Comparison of ENCODE assay signal across 8 cellular contexts in the genomic region with DNA sequence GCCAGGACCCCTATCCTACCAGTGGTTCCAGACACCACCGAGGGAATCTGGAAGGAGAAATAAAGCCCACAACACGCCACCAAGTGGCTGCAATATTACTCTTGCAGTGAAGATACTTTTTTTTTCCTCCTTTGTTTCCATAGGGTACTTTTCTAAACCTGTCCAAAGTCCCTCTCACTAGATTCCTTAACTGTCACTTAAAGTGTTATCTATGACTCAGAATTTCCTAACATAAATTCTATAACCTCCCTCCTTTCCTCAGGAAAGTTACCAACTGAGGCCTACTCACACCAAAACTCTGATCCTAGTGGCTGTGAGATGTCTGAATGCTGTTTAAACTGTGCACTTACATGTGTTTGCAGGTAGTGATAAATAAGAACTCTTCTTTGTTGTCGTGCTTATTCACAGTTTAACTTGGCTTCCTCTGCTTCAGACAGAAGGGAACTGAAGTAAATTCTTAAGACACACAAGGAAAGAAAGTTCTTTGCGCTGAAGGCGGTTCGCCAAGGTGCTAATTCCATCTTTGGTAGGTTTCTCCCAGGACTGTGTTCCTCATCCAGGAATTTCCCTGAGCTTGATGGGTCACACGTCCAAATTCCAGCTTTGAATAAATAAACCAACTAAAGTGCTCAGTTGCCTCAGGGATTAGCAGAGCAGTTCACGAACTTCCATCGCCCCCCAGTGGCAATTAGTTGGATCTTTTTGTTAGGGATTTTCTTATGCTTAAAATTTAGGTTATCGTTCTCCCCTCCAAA. TPM values are rescaled to one million over a fixed set of nuclear protein-coding genes. Genes with fewer than 3 reads are reported as not detected.
DNase-seq lines count a peak whose midpoint lies in the region; ATAC-seq and TF ChIP-seq lines count a peak whose summit lies in the region.

No MANE protein-coding gene starts in this region.

- H3K27ac ChIP-seq in WERI-Rb-1 (no peak overlapping the region), iPS-20b (ENCODE audit: low read length) (no peak overlapping the region), testis (no peak overlapping the region)

- H3K9me3 ChIP-seq in WERI-Rb-1 (ENCODE audit: severe bottlenecking) (no peaks in the 10 kb centered on the region), iPS-20b (ENCODE audit: insufficient read depth, low read depth, low read length) (no peaks in the 10 kb centered on the region), testis (no peaks in the 10 kb centered on the region)

- H3K4me3 ChIP-seq in WERI-Rb-1 (ENCODE audit: low read depth, low read length) (no peak overlapping the region), iPS-20b (ENCODE audit: low read length) (no peak overlapping the region), testis (no peak overlapping the region)

- DNase-seq in DMS114 treated with DMSO at 0.1 percent for 48 hours (lab: John Stamatoyannopoulos, UW; ENCODE audit: unreplicated experiment) = peak; percentile 51
- peak; percentile 6 to 30 for DNase-seq in Kasumi-1 (lab: John Stamatoyannopoulos, UW)
- DNase-seq in WERI-Rb-1 = peak; percentile 25
- DNase-seq in testis = peak; percentile 53
- no peak for DNase-seq in GM20000 (ENCODE audit: low spot score)
- no peak for DNase-seq in NK-92 treated with Interleukin-12 subunit alpha and Interleukin-12 subunit beta, amount 100 ng/mL, for 24 hours (lab: John Stamatoyannopoulos, UW)

- H3K9ac ChIP-seq in iPS-20b (ENCODE audit: low read depth, low read length) = peak overlapping the region; percentile 42; the same call in 1 of the 2 replicates

- TF ChIP-seq CTCF in WERI-Rb-1 (IDR thresholded peaks at IDR 0.05; ENCODE audit: low read depth, low read length) = peak; percentile 26; the same call in 1 of the 2 replicates
- TF ChIP-seq CTCF in testis (IDR thresholded peaks at IDR 0.05) = peak; percentile 23 to 49 (median 44)
- TF ChIP-seq CTCF in GM20000 (IDR thresholded peaks at IDR 0.05; ENCODE audit: extremely low read depth, missing control alignments) = no peak

- no peaks in the 10 kb centered on the region for H3K36me3 ChIP-seq in WERI-Rb-1
- no peaks in the 10 kb centered on the region for H3K36me3 ChIP-seq in iPS-20b (ENCODE audit: insufficient read depth, low read depth, low read length)
- no peaks in the 10 kb centered on the region for H3K36me3 ChIP-seq in testis (ENCODE audit: low read depth, missing control alignments)

- intact Hi-C loops in testis (cut with DNase I; ENCODE audit: low total_unique reads) = no loop called here

- 30 to 52% methylated on average over 9 to 10 of the region's 10 CpGs for WGBS in testis, 2 donors

- no peak for ATAC-seq in GM19324 (IDR thresholded peaks at IDR 0.05; ENCODE audit: low FRiP score, unreplicated experiment)

- H3K4me1 ChIP-seq in iPS-20b (ENCODE audit: insufficient read depth, low read length) (peaks cover 4% of the 10 kb centered on the region), testis (no peaks in the 10 kb centered on the region)

- TF ChIP-seq POLR2A in testis (IDR thresholded peaks at IDR 0.05) = no peak

- H3K27me3 ChIP-seq in WERI-Rb-1 (ENCODE audit: insufficient read depth, low read depth, severe bottlenecking) (no peaks in the 10 kb centered on the region), iPS-20b (ENCODE audit: insufficient read depth, low read length) (no peaks in the 10 kb centered on the region), testis (no peaks in the 10 kb centered on the region)

RNA-seq across cellular contexts. Expression of a gene that starts 10.7 kb away (rescaled TPM):
- 10 to 100 TPM; 15.0 to 17.4 TPM for total RNA-seq in testis
- 27.6 TPM for polyA plus RNA-seq in testis (ENCODE audit: insufficient read depth, low read depth, low replicate concordance)

Comparison
In these comparisons a context has a peak if more than half of its experiments do, and no peak if none do; other contexts are left out.
1. DNase-seq: peak in DMS114 treated with DMSO at 0.1 percent for 48 hours (single experiment), Kasumi-1 (2 of 2), WERI-Rb-1 (single experiment) and testis (single experiment); none in GM20000 (single experiment) and NK-92 treated with Interleukin-12 subunit alpha and Interleukin-12 subunit beta, amount 100 ng/mL, for 24 hours (single experiment).